Comparison of ENCODE assay signal across 10 cellular contexts in genomic region chr2:86453838-86454237, GRCh38. TPM values are rescaled to one million over a fixed set of nuclear protein-coding genes. Genes with fewer than 3 reads are reported as not detected.
DNase-seq lines count a peak whose midpoint lies in the region; ATAC-seq and TF ChIP-seq lines count a peak whose summit lies in the region.
"Had no signal": no experiment of that assay in that cellular context is flagged by ENCODE, and none has a peak within 500 bp of the region (broad histone marks: within the 10 kb centered on the region; RNA-seq: fewer than 3 reads in every experiment).

No MANE protein-coding gene starts in this region.

- no peak overlapping the region for H3K4me3 ChIP-seq in BJ (ENCODE audit: low read depth, low read length)

- DNase-seq in BJ (ENCODE audit: low read depth) = peak; percentile 25
- peak; percentile 42 for DNase-seq in NCI-H69 (lab: John Stamatoyannopoulos, UW)
- DNase-seq in epithelial cell of prostate (ENCODE audit: low read depth, low spot score) = peak; percentile 16
- peak; percentile 58 for DNase-seq in myocyte (ENCODE audit: low read depth)
- DNase-seq in activated CD8-positive, alpha-beta memory T cell treated with anti-CD3 and anti-CD28 coated beads, Interleukin-2, amount 50 U/mL, for 4 hours = no peak
- DNase-seq in occipital lobe (lab: John Stamatoyannopoulos, UW) = no peak
- DNase-seq: NCI-H1436 treated with DMSO at 0.1 percent for 48 hours; stimulated activated CD8-positive, alpha-beta memory T cell treated with anti-CD3 and anti-CD28 coated beads, Interleukin-4, amount 100 ng/mL, for 48 hours had no signal

- H3K27ac ChIP-seq in epithelial cell of prostate = no peak overlapping the region

- H3K36me3 ChIP-seq in BJ (ENCODE audit: control insufficient read depth, insufficient read depth, low read length) = peaks cover 18% of the 10 kb centered on the region

- no peaks in the 10 kb centered on the region for H3K27me3 ChIP-seq in BJ (ENCODE audit: control insufficient read depth, insufficient read depth, low read length)

- no peak for ATAC-seq in HG03457 (IDR thresholded peaks at IDR 0.05; ENCODE audit: unreplicated experiment)
- ATAC-seq in GM19455 (IDR thresholded peaks at IDR 0.05; ENCODE audit: unreplicated experiment) = no peak

- TF ChIP-seq CTCF in BJ (IDR thresholded peaks at IDR 0.05; ENCODE audit: insufficient read depth, low read depth, low read length) = no peak

- POLR2A ChIA-PET in BJ (lab: Charles Lee) = no interaction called here

- CTCF ChIA-PET in BJ (lab: Yijun Ruan, JAX) = interaction anchor here (0.7 kb wide), 1 partner anchor 12 kb away, joined by 3 read pairs; no protein-coding TSS in a partner anchor

RNA-seq across cellular contexts. Expression of gene KDM3A, which starts 12.7 kb away (rescaled TPM):
- polyA plus RNA-seq in BJ (2011; rRNA removed) = 24.1 and 39.3 TPM in 2 replicates
- 35.3 and 54.1 TPM in 2 replicates for polyA minus RNA-seq in BJ (2011; rRNA and poly(A)+ RNA removed)
- total RNA-seq in myocyte (25.2 and 26.1 TPM in 2 replicates), occipital lobe (31.4 TPM)
- 18.2 TPM for polyA plus RNA-seq in myocyte (2012)

Comparison
In these comparisons a context has a peak if more than half of its experiments do, and no peak if none do; other contexts are left out.
1. DNase-seq: peak in BJ (single experiment), NCI-H69 (single experiment), epithelial cell of prostate (single experiment) and myocyte (single experiment); none in activated CD8-positive, alpha-beta memory T cell treated with anti-CD3 and anti-CD28 coated beads, Interleukin-2, amount 50 U/mL, for 4 hours (single experiment) and occipital lobe (single experiment).